8 cellular contexts compared by ENCODE assay signal in genomic region chr10:112376578-112376855, GRCh38. TPM values are rescaled to one million over a fixed set of nuclear protein-coding genes. Genes with fewer than 3 reads are reported as not detected.
DNase-seq lines count a peak whose midpoint lies in the region; ATAC-seq and TF ChIP-seq lines count a peak whose summit lies in the region.

No MANE protein-coding gene starts in this region.

- peak overlapping the region in 1 of 2 experiments; percentile 74 for H3K4me3 ChIP-seq in mesenchymal stem cell (ENCODE audit: insufficient read depth in 1 of 2, low read depth in 1 of 2, low read length in 2 of 2)

- ATAC-seq in GM18907 (IDR thresholded peaks at IDR 0.05; ENCODE audit: unreplicated experiment) = peak; percentile 39
- peak; percentile 23 for ATAC-seq in HG02798 (IDR thresholded peaks at IDR 0.05; ENCODE audit: poor library complexity, unreplicated experiment)
- ATAC-seq in HG02970 (IDR thresholded peaks at IDR 0.05; ENCODE audit: low FRiP score, unreplicated experiment) = no peak

- H3K36me3 ChIP-seq in mesenchymal stem cell (ENCODE audit: control insufficient read depth in 1 of 2, insufficient read depth in 2 of 2, low read depth in 1 of 2, low read length in 2 of 2) = no peaks in the 10 kb centered on the region

- no peak overlapping the region for H2AFZ ChIP-seq in mesenchymal stem cell (ENCODE audit: low read depth, low read length)

- 92% methylated on average over 3 of the region's 3 CpGs for WGBS in mesenchymal stem cell

- H2BK12ac ChIP-seq in mesenchymal stem cell (ENCODE audit: low read length in 2 of 2) = no peak overlapping the region

- H4K91ac ChIP-seq in mesenchymal stem cell (ENCODE audit: low read length) = peak overlapping the region; percentile 79

- peak overlapping the region; percentile 86 for H3K9ac ChIP-seq in mesenchymal stem cell (ENCODE audit: low read length)

- no peak overlapping the region for H3K4me2 ChIP-seq in mesenchymal stem cell (ENCODE audit: low read length, poor library complexity, severe bottlenecking)

- H3K79me1 ChIP-seq in mesenchymal stem cell (replicated peaks; ENCODE audit: low read length, poor library complexity, severe bottlenecking) = no peaks in the 10 kb centered on the region

- H3K4ac ChIP-seq in mesenchymal stem cell (ENCODE audit: low read depth in 1 of 2, low read length in 2 of 2) = peak overlapping the region in 1 of 2 experiments; percentile 56

- peak overlapping the region; percentile 26; the same call in 1 of the 2 replicates for H3K27ac ChIP-seq in VCaP
- H3K27ac ChIP-seq in mesenchymal stem cell (ENCODE audit: low read length, poor library complexity, severe bottlenecking) = no peak overlapping the region

- H3K9me3 ChIP-seq in mesenchymal stem cell (ENCODE audit: control insufficient read depth, low read length) = no peaks in the 10 kb centered on the region

- no peak for DNase-seq in mesenchymal stem cell
- DNase-seq in amygdala (lab: John Stamatoyannopoulos, UW) = no peak
- DNase-seq in NCI-H187 (lab: John Stamatoyannopoulos, UW) = no peak
- DNase-seq in retina = no peak

- H4K8ac ChIP-seq in mesenchymal stem cell (ENCODE audit: low read length) = peak overlapping the region; percentile 95

- H3K18ac ChIP-seq in mesenchymal stem cell (ENCODE audit: low read depth in 1 of 2, low read length in 2 of 2) = peak overlapping the region; percentile 0 to 54

- no peaks in the 10 kb centered on the region for H3K27me3 ChIP-seq in mesenchymal stem cell (ENCODE audit: control insufficient read depth in 1 of 2, insufficient read depth in 1 of 2, low read length in 2 of 2)

- peak overlapping the region; percentile 76 for H2BK15ac ChIP-seq in mesenchymal stem cell (ENCODE audit: low read depth, poor library complexity, severe bottlenecking)

- H3K4me1 ChIP-seq in mesenchymal stem cell (ENCODE audit: control insufficient read depth, insufficient read depth, low read depth, low read length) = peaks cover 13% of the 10 kb centered on the region

- TF ChIP-seq CTCF in VCaP (conservative IDR thresholded peaks at IDR 0.05) = no peak

- H2BK5ac ChIP-seq in mesenchymal stem cell (ENCODE audit: low read depth, low read length, poor library complexity, severe bottlenecking) = no peak overlapping the region

- no peak overlapping the region for H2AK5ac ChIP-seq in mesenchymal stem cell (ENCODE audit: low read length, severe bottlenecking)

- no peak overlapping the region for H3K23ac ChIP-seq in mesenchymal stem cell (ENCODE audit: low read length in 2 of 2)

- no peak overlapping the region for H3K14ac ChIP-seq in mesenchymal stem cell (ENCODE audit: low read length in 2 of 2)

- no peak overlapping the region for H2BK120ac ChIP-seq in mesenchymal stem cell (ENCODE audit: low read depth, low read length)

RNA-seq across cellular contexts. Expression of gene ACSL5, which starts 2.6 kb away (rescaled TPM):
- 1.1 TPM for polyA plus RNA-seq in mesenchymal stem cell (2013, experiment 1 of 2)
- 1.0 TPM for polyA plus RNA-seq in mesenchymal stem cell (2013, experiment 2 of 2)
